2 cellular contexts compared by ENCODE assay signal in genomic region chr9:14079440-14079839, GRCh38.
TF ChIP-seq lines count a peak whose summit lies in the region.

No MANE protein-coding gene starts in this region.

TF ChIP-seq in GM23338, 12 proteins besides CTCF, POLR2A, EP300 and RAD21 (continued from another document):
- TF ChIP-seq ZNF462 (CRISPR knock-in tag; IDR thresholded peaks at IDR 0.05) (no peak), CREB1 (CRISPR knock-in tag; IDR thresholded peaks at IDR 0.05; ENCODE audit: low read depth) (no peak), REST (IDR thresholded peaks at IDR 0.05; ENCODE audit: unreplicated experiment) (no peak), ETS1 (IDR thresholded peaks at IDR 0.05) (no peak), NANOG (IDR thresholded peaks at IDR 0.05; ENCODE audit: borderline replicate concordance) (no peak), ZNF114 (CRISPR knock-in tag; IDR thresholded peaks at IDR 0.05) (no peak), STAT1 (IDR thresholded peaks at IDR 0.05; ENCODE audit: unreplicated experiment) (no peak)

TF ChIP-seq in WTC11, 78 proteins besides CTCF, POLR2A, EP300 and RAD21 (continued from another document):
- TF ChIP-seq STAT6 (CRISPR knock-in tag; conservative IDR thresholded peaks at IDR 0.05; ENCODE audit: low read depth) (no peak), FOXJ3 (CRISPR knock-in tag; IDR thresholded peaks at IDR 0.05; ENCODE audit: borderline replicate concordance) (no peak), ZNF671 (CRISPR knock-in tag; IDR thresholded peaks at IDR 0.05) (no peak)
